Comparison of ENCODE assay signal across 16 cellular contexts in genomic region chr16:81560979-81561657, GRCh38.
DNase-seq lines count a peak whose midpoint lies in the region; ATAC-seq and TF ChIP-seq lines count a peak whose summit lies in the region.
"Had no signal": no experiment of that assay in that cellular context is flagged by ENCODE, and none has a peak within 500 bp of the region (broad histone marks: within the 10 kb centered on the region; RNA-seq: fewer than 3 reads in every experiment).

No MANE protein-coding gene starts in this region.

- peaks cover 42 to 64% of the 10 kb centered on the region in 2 experiments for H3K4me1 ChIP-seq in HCT116 (ENCODE audit: control insufficient read depth in 1 of 2, insufficient read depth in 2 of 2, low read length in 2 of 2)
- H3K4me1 ChIP-seq in adrenal gland (replicated peaks in 1 of 2): peaks cover 12 to 35% of the 10 kb centered on the region in 2 donors

- H3K9me3 ChIP-seq in HCT116 (ENCODE audit: control insufficient read depth in 1 of 2, insufficient read depth in 1 of 2, low read depth in 1 of 2, low read length in 2 of 2): no peaks in the 10 kb centered on the region
- H3K9me3 ChIP-seq in adrenal gland (replicated peaks in 1 of 3): no peaks in the 10 kb centered on the region
- H3K9me3 ChIP-seq: gastroesophageal sphincter, left ventricle myocardium inferior, thoracic aorta had no signal

- TF ChIP-seq POLR2A in HCT116 (IDR thresholded peaks at IDR 0.05; ENCODE audit: borderline replicate concordance, extremely low read depth, insufficient read depth, insufficient read length): no peak
- no peak for TF ChIP-seq POLR2A in adrenal gland (IDR thresholded peaks at IDR 0.05)

- POLR2A ChIA-PET in HCT116 (lab: Charles Lee): no interaction called here

- CTCF ChIA-PET in HCT116 (lab: Charles Lee): no interaction called here

- peak overlapping the region; percentile 21 for H3K9ac ChIP-seq in HCT116 (ENCODE audit: low read length)

- no peaks in the 10 kb centered on the region for H3K9me2 ChIP-seq in HCT116 (ENCODE audit: insufficient read depth)

- RAD21 ChIA-PET in HCT116 (lab: Charles Lee; ENCODE audit: low non-redundant PET in 1 of 2, low total read pairs in 2 of 2, uncharacterized antibody in 2 of 2, unreplicated experiment in 2 of 2): no interaction called here

- DNase-seq in HCT116 (ENCODE audit: low read depth, low spot score) (no peak), adrenal gland (peak in 5 of 7 donors; percentile 39 to 68 (median 54)), foreskin fibroblast (peak; percentile 50 to 65), stromal cell of bone marrow (ENCODE audit: low read depth) (peak; percentile 9), NCI-H1417 (lab: John Stamatoyannopoulos, UW) (no peak), SHP77 (lab: John Stamatoyannopoulos, UW) (no peak)
- DNase-seq in stimulated activated CD4-positive, alpha-beta T cell treated with anti-CD3 and anti-CD28 coated beads, Interleukin-15, amount 100 ng/mL, for 24 hours: no peak
- DNase-seq: activated CD8-positive, alpha-beta T cell treated with anti-CD3 and anti-CD28 coated beads for 36 hours; activated naive CD8-positive, alpha-beta T cell treated with anti-CD3 and anti-CD28 coated beads, Interleukin-2, amount 50 U/mL, for 24 hours; KG1; left ventricle myocardium inferior; NCI-H2171 treated with DMSO at 0.1 percent for 48 hours; stimulated activated CD4-positive, alpha-beta T cell treated with anti-CD3 and anti-CD28 coated beads, Interleukin-4, amount 100 ng/mL, for 1 hour had no signal

- H2AFZ ChIP-seq in HCT116 (ENCODE audit: low read depth, low read length, poor library complexity, severe bottlenecking): no peak overlapping the region

- peak; percentile 64 for ATAC-seq in HCT116
- ATAC-seq: activated CD8-positive, alpha-beta T cell treated with anti-CD3 and anti-CD28 coated beads for 36 hours; activated naive CD8-positive, alpha-beta T cell treated with anti-CD3 and anti-CD28 coated beads, Interleukin-2, amount 50 U/mL, for 24 hours; gastroesophageal sphincter had no signal

- peak overlapping the region; percentile 70 for H3K4me2 ChIP-seq in HCT116 (ENCODE audit: low read length)

- H3K79me2 ChIP-seq in HCT116 (ENCODE audit: insufficient read depth, low read length): peaks cover 95% of the 10 kb centered on the region

- peaks cover 5% of the 10 kb centered on the region; the same call in 1 of the 2 replicates for H4K20me1 ChIP-seq in HCT116 (ENCODE audit: insufficient read depth)

- intact Hi-C loops in HCT116 (cut with micrococcal nuclease) (no loop called here), adrenal gland (cut with DNase I) (no loop called here)

- H3K4me3 ChIP-seq in HCT116 (replicated peaks in 1 of 2; ENCODE audit: low read depth in 1 of 2, low read length in 2 of 2) (peak overlapping the region in 1 of 2 experiments; percentile 27; a peak in 2 of 4 replicates), adrenal gland (no peak overlapping the region), foreskin fibroblast (ENCODE audit: low read depth in 1 of 2, low read length in 2 of 2) (no peak overlapping the region)
- H3K4me3 ChIP-seq: gastroesophageal sphincter, left ventricle myocardium inferior, thoracic aorta had no signal

- no TSS peak for BruUV-seq in HCT116 (replicated peaks; lab: Mats Ljungman, UMichigan)

- 46 to 68% (median 59%) methylated on average over 8 of the region's 8 CpGs for WGBS in adrenal gland, 4 donors

- TF ChIP-seq CTCF in HCT116 (IDR thresholded peaks at IDR 0.05 in 2 of 3, conservative IDR thresholded peaks at IDR 0.05 in 1 of 3; ENCODE audit: borderline replicate concordance in 1 of 3, insufficient read depth in 1 of 3, low read depth in 2 of 3, low read length in 2 of 3): no peak
- no peak for TF ChIP-seq CTCF in adrenal gland (IDR thresholded peaks at IDR 0.05)
- no peak for TF ChIP-seq CTCF in foreskin fibroblast (IDR thresholded peaks at IDR 0.05; ENCODE audit: low read depth, low read length)

- no peak for TF ChIP-seq RAD21 in HCT116 (IDR thresholded peaks at IDR 0.05; ENCODE audit: low read depth)

- H3K27ac ChIP-seq in HCT116 (ENCODE audit: low read depth, low read length) (peak overlapping the region; percentile 6; the same call in 1 of the 2 replicates), adrenal gland (peak overlapping the region in 2 of 5 donors; percentile 27 to 29)
- H3K27ac ChIP-seq: gastroesophageal sphincter, HL-60, left ventricle myocardium inferior, thoracic aorta had no signal

- H3K27me3 ChIP-seq in HCT116 (ENCODE audit: insufficient read depth, low read length) (no peaks in the 10 kb centered on the region), adrenal gland (no peaks in the 10 kb centered on the region)
- H3K27me3 ChIP-seq: gastroesophageal sphincter had no signal

- H3K36me3 ChIP-seq in HCT116 (ENCODE audit: control insufficient read depth in 1 of 2, insufficient read depth in 2 of 2, low read length in 2 of 2) (peaks cover 0 to 4% of the 10 kb centered on the region in 2 experiments; a peak in 1 of 4 replicates), adrenal gland (replicated peaks in 1 of 2) (no peaks in the 10 kb centered on the region)
- H3K36me3 ChIP-seq: gastroesophageal sphincter, left ventricle myocardium inferior, thoracic aorta had no signal

TF ChIP-seq in HCT116, 20 proteins besides CTCF, POLR2A, EP300 and RAD21:
- TF ChIP-seq, protein P1, sequence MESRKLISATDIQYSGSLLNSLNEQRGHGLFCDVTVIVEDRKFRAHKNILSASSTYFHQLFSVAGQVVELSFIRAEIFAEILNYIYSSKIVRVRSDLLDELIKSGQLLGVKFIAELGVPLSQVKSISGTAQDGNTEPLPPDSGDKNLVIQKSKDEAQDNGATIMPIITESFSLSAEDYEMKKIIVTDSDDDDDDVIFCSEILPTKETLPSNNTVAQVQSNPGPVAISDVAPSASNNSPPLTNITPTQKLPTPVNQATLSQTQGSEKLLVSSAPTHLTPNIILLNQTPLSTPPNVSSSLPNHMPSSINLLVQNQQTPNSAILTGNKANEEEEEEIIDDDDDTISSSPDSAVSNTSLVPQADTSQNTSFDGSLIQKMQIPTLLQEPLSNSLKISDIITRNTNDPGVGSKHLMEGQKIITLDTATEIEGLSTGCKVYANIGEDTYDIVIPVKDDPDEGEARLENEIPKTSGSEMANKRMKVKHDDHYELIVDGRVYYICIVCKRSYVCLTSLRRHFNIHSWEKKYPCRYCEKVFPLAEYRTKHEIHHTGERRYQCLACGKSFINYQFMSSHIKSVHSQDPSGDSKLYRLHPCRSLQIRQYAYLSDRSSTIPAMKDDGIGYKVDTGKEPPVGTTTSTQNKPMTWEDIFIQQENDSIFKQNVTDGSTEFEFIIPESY (IDR thresholded peaks at IDR 0.05; ENCODE audit: extremely low read depth, insufficient replicate concordance, low read length): no peak
- no peak for TF ChIP-seq REST (IDR thresholded peaks at IDR 0.05; ENCODE audit: low read depth)
- TF ChIP-seq SIN3A (IDR thresholded peaks at IDR 0.05; ENCODE audit: low read depth): no peak
- TF ChIP-seq YY1 (IDR thresholded peaks at IDR 0.05; ENCODE audit: extremely low read depth, insufficient replicate concordance, low read depth, low read length): no peak
- TF ChIP-seq CBX3 (IDR thresholded peaks at IDR 0.05; ENCODE audit: low read depth): peak; percentile 48; the same call in 1 of the 2 replicates
- TF ChIP-seq POLR2AphosphoS5 (IDR thresholded peaks at IDR 0.05; ENCODE audit: low read depth, low read length): no peak
- TF ChIP-seq SP1 (IDR thresholded peaks at IDR 0.05; ENCODE audit: low read depth): peak; percentile 51
- no peak for TF ChIP-seq ZFX (IDR thresholded peaks at IDR 0.05)
- TF ChIP-seq, protein P2, sequence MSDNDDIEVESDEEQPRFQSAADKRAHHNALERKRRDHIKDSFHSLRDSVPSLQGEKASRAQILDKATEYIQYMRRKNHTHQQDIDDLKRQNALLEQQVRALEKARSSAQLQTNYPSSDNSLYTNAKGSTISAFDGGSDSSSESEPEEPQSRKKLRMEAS (IDR thresholded peaks at IDR 0.05): no peak
- TF ChIP-seq EGR1 (IDR thresholded peaks at IDR 0.05; ENCODE audit: low read depth): no peak
- TF ChIP-seq EZH2 (IDR thresholded peaks at IDR 0.05): no peak
- TF ChIP-seq, protein P3, sequence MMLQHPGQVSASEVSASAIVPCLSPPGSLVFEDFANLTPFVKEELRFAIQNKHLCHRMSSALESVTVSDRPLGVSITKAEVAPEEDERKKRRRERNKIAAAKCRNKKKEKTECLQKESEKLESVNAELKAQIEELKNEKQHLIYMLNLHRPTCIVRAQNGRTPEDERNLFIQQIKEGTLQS (IDR thresholded peaks at IDR 0.05): no peak

Comparison
In these comparisons a context has a peak if more than half of its experiments do, and no peak if none do; other contexts are left out.
1. DNase-seq: peak in adrenal gland (5 of 7), foreskin fibroblast (2 of 2) and stromal cell of bone marrow (single experiment); none in HCT116 (single experiment), NCI-H1417 (0 of 3), SHP77 (0 of 2) and stimulated activated CD4-positive, alpha-beta T cell treated with anti-CD3 and anti-CD28 coated beads, Interleukin-15, amount 100 ng/mL, for 24 hours (single experiment).